Comparison of ENCODE assay signal across 25 cellular contexts in genomic region chr22:48761546-48761945, GRCh38.
A peak's percentile ranks its signal among the peaks of the same experiment; 100 is the strongest.
DNase-seq lines count a peak whose midpoint lies in the region; ATAC-seq and TF ChIP-seq lines count a peak whose summit lies in the region.
"Had no signal": no experiment of that assay in that cellular context is flagged by ENCODE, and none has a peak within 500 bp of the region (broad histone marks: within the 10 kb centered on the region; RNA-seq: fewer than 3 reads in every experiment).

No MANE protein-coding gene starts in this region.

- H3K9me3 ChIP-seq in left ventricle myocardium inferior (replicated peaks), result peaks cover 29% of the 10 kb centered on the region
- H3K9me3 ChIP-seq: A549, SK-N-SH had no signal

- intact Hi-C loops in Right ventricle myocardium superior (cut with DNase I), result no loop called here
- intact Hi-C loops in left ventricle myocardium inferior (cut with micrococcal nuclease), result no loop called here

- H3K36me3 ChIP-seq in left ventricle myocardium inferior, result no peaks in the 10 kb centered on the region
- H3K36me3 ChIP-seq: breast epithelium had no signal

- peaks cover 29% of the 10 kb centered on the region for H3K27me3 ChIP-seq in left ventricle myocardium inferior (ENCODE audit: low read depth)
- H3K27me3 ChIP-seq: breast epithelium had no signal

- no peak overlapping the region for H3K27ac ChIP-seq in left ventricle myocardium inferior (replicated peaks)
- H3K27ac ChIP-seq in coronary artery, result no peak overlapping the region
- H3K27ac ChIP-seq: A549, breast epithelium had no signal

- H3K4me1 ChIP-seq in left ventricle myocardium inferior, result no peaks in the 10 kb centered on the region
- H3K4me1 ChIP-seq: A549, breast epithelium had no signal

- H3K4me3 ChIP-seq in left ventricle myocardium inferior, result no peak overlapping the region
- no peak overlapping the region for H3K4me3 ChIP-seq in coronary artery
- H3K4me3 ChIP-seq: A549, breast epithelium, K562 had no signal

- TF ChIP-seq CTCF in left ventricle myocardium inferior (IDR thresholded peaks at IDR 0.05; ENCODE audit: borderline replicate concordance) (no peak), coronary artery (IDR thresholded peaks at IDR 0.05) (no peak)

- DNase-seq in Right ventricle myocardium superior (peak; percentile 14), left ventricle myocardium inferior (no peak), coronary artery (ENCODE audit: low spot score) (peak; percentile 33), mucosa of gallbladder (ENCODE audit: low spot score) (peak; percentile 8), NCI-H2171 treated with DMSO at 0.1 percent for 48 hours (lab: John Stamatoyannopoulos, UW) (no peak), NCI-H2171 (lab: John Stamatoyannopoulos, UW) (no peak)
- DNase-seq: activated CD4-positive, alpha-beta T cell treated with anti-CD3 and anti-CD28 coated beads, Interleukin-2, amount 50 U/mL, for 48 hours; activated T-cell treated with anti-CD3 and anti-CD28 coated beads for 4 hours; anterior cingulate cortex; CD4-positive, CD25-positive, alpha-beta regulatory T cell; effector CD8-positive, alpha-beta T cell; erythroblast; NCI-H1092; NCI-H187 treated with DMSO at 0.1 percent for 48 hours; NCI-H510A treated with DMSO at 0.1 percent for 48 hours; nucleus accumbens; SK-N-SH; substantia nigra had no signal

- no peak for ATAC-seq in Right ventricle myocardium superior (ENCODE audit: poor library complexity)
- no peak for ATAC-seq in GM19328 (IDR thresholded peaks at IDR 0.05; ENCODE audit: unreplicated experiment)
- ATAC-seq in HG03175 (IDR thresholded peaks at IDR 0.05; ENCODE audit: unreplicated experiment), result no peak
- ATAC-seq: A549; K562; naive thymus-derived CD8-positive, alpha-beta T cell; stimulated activated memory B cell treated with anti-CD40 and anti-IgM and Interleukin-4, amounts not matched to agents 10 μg/mL and 1 μg/mL and 100 μg/mL, for 72 hours had no signal

Comparison
In these comparisons a context has a peak if more than half of its experiments do, and no peak if none do; other contexts are left out.
1. DNase-seq: peak in Right ventricle myocardium superior (single experiment), coronary artery (single experiment) and mucosa of gallbladder (single experiment); none in left ventricle myocardium inferior (single experiment), NCI-H2171 treated with DMSO at 0.1 percent for 48 hours (single experiment) and NCI-H2171 (single experiment).